29 cellular contexts compared by ENCODE assay signal in the genomic region with DNA sequence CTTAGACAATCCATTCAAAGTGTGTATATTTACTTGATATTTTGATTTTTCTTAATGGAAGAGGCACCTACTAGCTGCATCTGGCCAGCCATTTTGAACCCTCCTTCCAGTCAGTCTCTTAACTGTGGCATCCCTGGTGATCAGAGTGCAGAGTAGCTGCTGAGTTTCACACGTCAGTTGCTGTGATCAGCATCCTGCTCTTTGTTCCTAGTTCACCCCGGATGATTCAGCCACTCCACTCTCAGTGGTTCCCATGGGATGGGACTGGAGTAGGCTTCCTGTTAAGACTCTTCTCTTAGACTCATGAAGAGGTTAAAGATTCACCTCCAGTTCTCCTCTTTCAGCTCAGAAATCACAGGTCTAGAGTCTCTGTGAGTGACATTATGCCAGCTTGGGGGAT.
DNase-seq lines count a peak whose midpoint lies in the region; ATAC-seq, FAIRE-seq and TF ChIP-seq lines count a peak whose summit lies in the region.
"Had no signal": no experiment of that assay in that cellular context is flagged by ENCODE, and none has a peak within 500 bp of the region (broad histone marks: within the 10 kb centered on the region; RNA-seq: fewer than 3 reads in every experiment).

No MANE protein-coding gene starts in this region.

- no peak overlapping the region for H2BK5ac ChIP-seq in mesendoderm (ENCODE audit: low read length)

- peak; percentile 62 for DNase-seq in DMS53 (lab: John Stamatoyannopoulos, UW)
- DNase-seq in bronchial epithelial cell (ENCODE audit: low read depth), result peak; percentile 15
- peak; percentile 67 for DNase-seq in mesendoderm
- DNase-seq in middle frontal gyrus (ENCODE audit: extremely low spot score, low spot score), result no peak
- no peak for DNase-seq in activated naive CD8-positive, alpha-beta T cell treated with anti-CD3 and anti-CD28 coated beads for 36 hours
- DNase-seq: activated CD4-positive, alpha-beta T cell treated with anti-CD3 and anti-CD28 coated beads for 48 hours; activated CD8-positive, alpha-beta memory T cell treated with anti-CD3 and anti-CD28 coated beads for 24 hours; activated effector memory CD4-positive, alpha-beta T cell treated with Interleukin-2 at 50 U/mL for 16 hours; central memory CD4-positive, alpha-beta T cell; COR-L47; DND-41; midbrain; MV-4-11; NCI-H1694; NCI-H226; NCI-H774; pancreas; small intestine; stimulated activated CD8-positive, alpha-beta memory T cell treated with anti-CD3 and anti-CD28 coated beads, Interleukin-4, amount 100 ng/mL, for 48 hours; stomach; tibial artery had no signal

- FAIRE-seq in bronchial epithelial cell (lab: Jason Lieb, UNC), result no peak
- FAIRE-seq: endometrium, pancreas, small intestine had no signal

- H3K4me3 Mint-ChIP-seq in activated naive CD8-positive, alpha-beta T cell treated with anti-CD3 and anti-CD28 coated beads for 36 hours, result no peak overlapping the region
- H3K4me3 Mint-ChIP-seq: activated naive CD8-positive, alpha-beta T cell; natural killer cell treated with Interleukin-12 subunit alpha and Interleukin-12 subunit beta and Interleukin-15 and Interleukin-18, amount 100 ng/mL, for 72 hours had no signal

- H4K8ac ChIP-seq in mesendoderm (ENCODE audit: low read depth, low read length), result no peak overlapping the region

- H3K23ac ChIP-seq in mesendoderm (ENCODE audit: low read length), result no peak overlapping the region

- H3K9me3 ChIP-seq in HUES48 (ENCODE audit: control insufficient read depth, insufficient read depth, low read length), result peaks cover 11% of the 10 kb centered on the region
- H3K9me3 ChIP-seq: pancreas had no signal

- H3K36me3 Mint-ChIP-seq in activated naive CD8-positive, alpha-beta T cell treated with anti-CD3 and anti-CD28 coated beads for 36 hours, result no peaks in the 10 kb centered on the region
- H3K36me3 Mint-ChIP-seq: activated naive CD8-positive, alpha-beta T cell had no signal

- no peak overlapping the region for H3K27ac Mint-ChIP-seq in activated naive CD8-positive, alpha-beta T cell treated with anti-CD3 and anti-CD28 coated beads for 36 hours
- H3K27ac Mint-ChIP-seq: activated naive CD8-positive, alpha-beta T cell; natural killer cell treated with Interleukin-12 subunit alpha and Interleukin-12 subunit beta and Interleukin-15 and Interleukin-18, amount 100 ng/mL, for 72 hours had no signal

- no peaks in the 10 kb centered on the region for H3K36me3 ChIP-seq in HUES48 (ENCODE audit: control insufficient read depth, insufficient read depth, low read length)
- no peaks in the 10 kb centered on the region for H3K36me3 ChIP-seq in bronchial epithelial cell (ENCODE audit: control insufficient read depth, insufficient read depth, low read length)
- H3K36me3 ChIP-seq in mesendoderm (ENCODE audit: control insufficient read depth, insufficient read depth, low read length), result no peaks in the 10 kb centered on the region
- H3K36me3 ChIP-seq: ascending aorta, BLaER1, pancreas, stomach, tibial artery had no signal

- no peak overlapping the region for H3K56ac ChIP-seq in mesendoderm (ENCODE audit: low read length)

- H2BK120ac ChIP-seq in mesendoderm (ENCODE audit: low read depth, low read length), result no peak overlapping the region

- no peaks in the 10 kb centered on the region for H3K79me1 ChIP-seq in mesendoderm (ENCODE audit: low read length)

- H3K4me3 ChIP-seq in HUES48 (ENCODE audit: low read depth, low read length), result no peak overlapping the region
- no peak overlapping the region for H3K4me3 ChIP-seq in bronchial epithelial cell (ENCODE audit: low read depth, low read length)
- H3K4me3 ChIP-seq in mesendoderm (ENCODE audit: low read length), result no peak overlapping the region
- H3K4me3 ChIP-seq: ascending aorta, BLaER1, pancreas, stomach, tibial artery had no signal

- H2AK5ac ChIP-seq in mesendoderm (ENCODE audit: low read length), result no peak overlapping the region

- no peak overlapping the region for H3K4ac ChIP-seq in mesendoderm (ENCODE audit: low read depth, low read length)

- H3K9me3 Mint-ChIP-seq in activated naive CD8-positive, alpha-beta T cell treated with anti-CD3 and anti-CD28 coated beads for 36 hours, result peaks cover 10% of the 10 kb centered on the region

- H3K27me3 ChIP-seq in HUES48 (ENCODE audit: control insufficient read depth, insufficient read depth, low read length), result no peaks in the 10 kb centered on the region
- H3K27me3 ChIP-seq in bronchial epithelial cell (ENCODE audit: control insufficient read depth, insufficient read depth, low read length), result no peaks in the 10 kb centered on the region
- H3K27me3 ChIP-seq in mesendoderm (ENCODE audit: insufficient read depth, low read length, poor library complexity), result no peaks in the 10 kb centered on the region
- H3K27me3 ChIP-seq: ascending aorta, BLaER1, pancreas, stomach, tibial artery had no signal

- no peaks in the 10 kb centered on the region for H3K79me2 ChIP-seq in mesendoderm (ENCODE audit: control insufficient read depth, insufficient read depth, low read length)

- H3K27ac ChIP-seq in HUES48 (ENCODE audit: low read depth, low read length) (peak overlapping the region; percentile 53), mesendoderm (ENCODE audit: low read depth, low read length) (no peak overlapping the region)
- H3K27ac ChIP-seq: ascending aorta, BLaER1, pancreas, stomach, tibial artery, VCaP had no signal

- TF ChIP-seq CTCF in bronchial epithelial cell (IDR thresholded peaks at IDR 0.05; ENCODE audit: insufficient read depth, low read length, severe bottlenecking), result no peak

- ATAC-seq in HG03039 (IDR thresholded peaks at IDR 0.05; ENCODE audit: unreplicated experiment), result no peak
- ATAC-seq: pancreas had no signal

- H3K4me2 ChIP-seq in mesendoderm (ENCODE audit: low read length), result no peak overlapping the region
- H3K4me2 ChIP-seq: BLaER1 had no signal

- no peak overlapping the region for H3K18ac ChIP-seq in mesendoderm (ENCODE audit: low read length)

- H3K27me3 Mint-ChIP-seq in activated naive CD8-positive, alpha-beta T cell treated with anti-CD3 and anti-CD28 coated beads for 36 hours, result no peaks in the 10 kb centered on the region
- H3K27me3 Mint-ChIP-seq: activated naive CD8-positive, alpha-beta T cell; natural killer cell treated with Interleukin-12 subunit alpha and Interleukin-12 subunit beta and Interleukin-15 and Interleukin-18, amount 100 ng/mL, for 72 hours had no signal

- no peaks in the 10 kb centered on the region for H3K4me1 Mint-ChIP-seq in activated naive CD8-positive, alpha-beta T cell treated with anti-CD3 and anti-CD28 coated beads for 36 hours

- no CpG with 5 or more reads among the region's 2 CpGs for WGBS in mesendoderm (ENCODE audit: extremely low coverage, insufficient coverage, low lambda C conversion rate)

- no peak overlapping the region for H2BK15ac ChIP-seq in mesendoderm (replicated peaks; ENCODE audit: low read depth)

- H3K9ac ChIP-seq in HUES48 (ENCODE audit: low read depth, low read length), result no peak overlapping the region
- no peak overlapping the region for H3K9ac ChIP-seq in mesendoderm (ENCODE audit: low read length)
- H3K9ac ChIP-seq: BLaER1 had no signal

- H4K5ac ChIP-seq in mesendoderm (ENCODE audit: low read length), result no peak overlapping the region

- H3K4me1 ChIP-seq in HUES48 (ENCODE audit: control insufficient read depth, insufficient read depth, low read length), result no peaks in the 10 kb centered on the region
- peaks cover 4% of the 10 kb centered on the region for H3K4me1 ChIP-seq in mesendoderm (ENCODE audit: control insufficient read depth, low read depth, low read length)
- H3K4me1 ChIP-seq: ascending aorta, pancreas, stomach, tibial artery had no signal

Comparison
In these comparisons a context has a peak if more than half of its experiments do, and no peak if none do; other contexts are left out.
1. DNase-seq: peak in DMS53 (single experiment), bronchial epithelial cell (single experiment) and mesendoderm (single experiment); none in middle frontal gyrus (single experiment) and activated naive CD8-positive, alpha-beta T cell treated with anti-CD3 and anti-CD28 coated beads for 36 hours (single experiment).